12 cellular contexts compared by ENCODE assay signal in genomic region chr7:17043012-17043877, GRCh38.
DNase-seq lines count a peak whose midpoint lies in the region; ATAC-seq and TF ChIP-seq lines count a peak whose summit lies in the region.
"Had no signal": no experiment of that assay in that cellular context is flagged by ENCODE, and none has a peak within 500 bp of the region (broad histone marks: within the 10 kb centered on the region; RNA-seq: fewer than 3 reads in every experiment).

No MANE protein-coding gene starts in this region.

- H3K27me3 ChIP-seq in breast epithelium (no peaks in the 10 kb centered on the region), upper lobe of right lung (no peaks in the 10 kb centered on the region)
- H3K27me3 ChIP-seq: MG63 had no signal

- no peak for TF ChIP-seq POLR2A in breast epithelium (IDR thresholded peaks at IDR 0.05)

- ATAC-seq in activated T-helper 17 cell treated with anti-CD3 and anti-CD28 coated beads, Interleukin-2, amount 50 U/mL, for 72 hours (replicated peaks) = peak; percentile 77
- no peak for ATAC-seq in upper lobe of right lung

- H3K4me3 ChIP-seq in breast epithelium (no peak overlapping the region), foreskin fibroblast (ENCODE audit: low read depth in 1 of 2, low read length in 2 of 2) (peak overlapping the region in 1 of 2 donors; percentile 1), upper lobe of right lung (no peak overlapping the region)
- H3K4me3 ChIP-seq: MG63 had no signal

- no peak overlapping the region for H3K4me3 Mint-ChIP-seq in MCF 10A (ENCODE audit: unreplicated experiment)
- peak overlapping the region; percentile 59 for H3K4me3 Mint-ChIP-seq in activated T-helper 17 cell treated with anti-CD3 and anti-CD28 coated beads, Interleukin-2, amount 50 U/mL, for 72 hours
- H3K4me3 Mint-ChIP-seq: CD4-positive, alpha-beta T cell had no signal

- BruUV-seq in MCF 10A (replicated peaks; lab: Mats Ljungman, UMichigan) = no TSS peak

- H3K36me3 ChIP-seq in breast epithelium = no peaks in the 10 kb centered on the region
- no peaks in the 10 kb centered on the region for H3K36me3 ChIP-seq in upper lobe of right lung
- H3K36me3 ChIP-seq: MG63 had no signal

- CTCF ChIA-PET in MCF 10A (lab: Yijun Ruan, JAX) = no interaction called here

- H3K9me3 ChIP-seq in breast epithelium (no peaks in the 10 kb centered on the region), upper lobe of right lung (no peaks in the 10 kb centered on the region)

- H3K27ac ChIP-seq in breast epithelium (peak overlapping the region in 1 of 2 donors; percentile 27), upper lobe of right lung (peak overlapping the region; percentile 33)

- peaks cover 6% of the 10 kb centered on the region for H3K36me3 Mint-ChIP-seq in MCF 10A (ENCODE audit: insufficient read depth, unreplicated experiment)
- no peaks in the 10 kb centered on the region for H3K36me3 Mint-ChIP-seq in activated T-helper 17 cell treated with anti-CD3 and anti-CD28 coated beads, Interleukin-2, amount 50 U/mL, for 72 hours (ENCODE audit: low read depth)

- intact Hi-C loops in MCF 10A (cut with micrococcal nuclease) (loop anchor here (5.0 kb wide), 1 partner anchor 54 kb away; no protein-coding TSS in a partner anchor), breast epithelium (cut with DNase I; ENCODE audit: low total_unique reads) (no loop called here), upper lobe of right lung (cut with DNase I) (no loop called here), head of caudate nucleus (cut with DNase I) (no loop called here)

- peaks cover 27% of the 10 kb centered on the region for H3K4me1 Mint-ChIP-seq in MCF 10A (ENCODE audit: insufficient read depth, unreplicated experiment)
- H3K4me1 Mint-ChIP-seq in activated T-helper 17 cell treated with anti-CD3 and anti-CD28 coated beads, Interleukin-2, amount 50 U/mL, for 72 hours = peaks cover 28% of the 10 kb centered on the region

- H3K4me1 ChIP-seq in breast epithelium (no peaks in the 10 kb centered on the region), upper lobe of right lung (peaks cover 51% of the 10 kb centered on the region)

- H3K9me3 Mint-ChIP-seq in MCF 10A (ENCODE audit: unreplicated experiment) = no peaks in the 10 kb centered on the region
- H3K9me3 Mint-ChIP-seq in activated T-helper 17 cell treated with anti-CD3 and anti-CD28 coated beads, Interleukin-2, amount 50 U/mL, for 72 hours = no peaks in the 10 kb centered on the region
- H3K9me3 Mint-ChIP-seq: CD4-positive, alpha-beta T cell had no signal

- H3K27me3 Mint-ChIP-seq in MCF 10A (ENCODE audit: insufficient read depth, unreplicated experiment) = no peaks in the 10 kb centered on the region
- H3K27me3 Mint-ChIP-seq in activated T-helper 17 cell treated with anti-CD3 and anti-CD28 coated beads, Interleukin-2, amount 50 U/mL, for 72 hours = no peaks in the 10 kb centered on the region
- H3K27me3 Mint-ChIP-seq: CD4-positive, alpha-beta T cell had no signal

- TF ChIP-seq CTCF in MCF 10A (IDR thresholded peaks at IDR 0.05; ENCODE audit: unreplicated experiment) (no peak), breast epithelium (IDR thresholded peaks at IDR 0.05) (no peak), foreskin fibroblast (IDR thresholded peaks at IDR 0.05; ENCODE audit: low read depth, low read length) (no peak), upper lobe of right lung (IDR thresholded peaks at IDR 0.05) (no peak)

- H3K27ac Mint-ChIP-seq in MCF 10A (ENCODE audit: low read depth, unreplicated experiment) = no peak overlapping the region
- peak overlapping the region; percentile 76 for H3K27ac Mint-ChIP-seq in activated T-helper 17 cell treated with anti-CD3 and anti-CD28 coated beads, Interleukin-2, amount 50 U/mL, for 72 hours
- H3K27ac Mint-ChIP-seq: CD4-positive, alpha-beta T cell had no signal

- POLR2A ChIA-PET in MCF 10A (lab: Yijun Ruan, JAX) = interaction anchor here (0.6 to 1.6 kb wide), 4 partner anchors 11 to 215 kb away, joined by 3 to 5 read pairs (median 4); no protein-coding TSS in a partner anchor

- DNase-seq in MCF 10A (ENCODE audit: unreplicated experiment) (peak; percentile 13), breast epithelium (ENCODE audit: low spot score in 2 of 2) (no peak), foreskin fibroblast (peak; percentile 38 to 45), upper lobe of right lung (no peak), RPMI8226 (no peak), NCI-H748 (lab: John Stamatoyannopoulos, UW; ENCODE audit: unreplicated experiment) (no peak), head of caudate nucleus (no peak)
- DNase-seq: CD4-positive, alpha-beta T cell; MG63; NCI-H524; SIG-M5 had no signal

Comparison
In these comparisons a context has a peak if more than half of its experiments do, and no peak if none do; other contexts are left out.
1. DNase-seq: peak in MCF 10A (single experiment) and foreskin fibroblast (2 of 2); none in breast epithelium (0 of 2), upper lobe of right lung (single experiment), RPMI8226 (single experiment), NCI-H748 (single experiment) and head of caudate nucleus (0 of 42).